Comparison of ENCODE assay signal across 19 cellular contexts in genomic region chr21:35911412-35912191, GRCh38.
DNase-seq lines count a peak whose midpoint lies in the region; ATAC-seq and TF ChIP-seq lines count a peak whose summit lies in the region.
"Had no signal": no experiment of that assay in that cellular context is flagged by ENCODE, and none has a peak within 500 bp of the region (broad histone marks: within the 10 kb centered on the region; RNA-seq: fewer than 3 reads in every experiment).

No MANE protein-coding gene starts in this region.

- no peaks in the 10 kb centered on the region for H3K9me2 ChIP-seq in PC-3 (replicated peaks; ENCODE audit: low read length)

- H3K4me3 ChIP-seq in PC-3 (ENCODE audit: low read length) (no peak overlapping the region), upper lobe of right lung (no peak overlapping the region)
- H3K4me3 ChIP-seq: BLaER1, SJSA1 had no signal

- H3K36me3 ChIP-seq in PC-3 (ENCODE audit: low read depth, low read length) (no peaks in the 10 kb centered on the region), upper lobe of right lung (no peaks in the 10 kb centered on the region)
- H3K36me3 ChIP-seq: BLaER1, SJSA1 had no signal

- no peak overlapping the region for H3K4me2 ChIP-seq in PC-3 (ENCODE audit: low read length)
- H3K4me2 ChIP-seq: BLaER1 had no signal

- CTCF ChIA-PET in PC-3 (lab: Charles Lee) = no interaction called here

- no peaks in the 10 kb centered on the region for H3K9me3 ChIP-seq in PC-3 (ENCODE audit: low read length)
- no peaks in the 10 kb centered on the region for H3K9me3 ChIP-seq in upper lobe of right lung

- H3K27ac ChIP-seq in PC-3 (ENCODE audit: low read length) (no peak overlapping the region), upper lobe of right lung (no peak overlapping the region)
- H3K27ac ChIP-seq: BLaER1, RWPE1, SJSA1 had no signal

- intact Hi-C loops in PC-3 (cut with micrococcal nuclease) (no loop called here), upper lobe of right lung (cut with DNase I) (no loop called here)

- no TSS peak for BruUV-seq in PC-3 (replicated peaks; lab: Mats Ljungman, UMichigan)

- H2AFZ ChIP-seq in PC-3 (ENCODE audit: low read length) = peak overlapping the region; percentile 42; the same call in 1 of the 2 replicates

- H3K27me3 ChIP-seq in PC-3 (ENCODE audit: low read length) (no peaks in the 10 kb centered on the region), upper lobe of right lung (no peaks in the 10 kb centered on the region)
- H3K27me3 ChIP-seq: BLaER1, SJSA1 had no signal

- no peaks in the 10 kb centered on the region for H4K20me1 ChIP-seq in PC-3 (ENCODE audit: low read length)
- H4K20me1 ChIP-seq: BLaER1 had no signal

- peak; percentile 33; the same call in 1 of the 2 replicates for ATAC-seq in PC-3
- peak; percentile 65 for ATAC-seq in upper lobe of right lung
- ATAC-seq: HepG2 had no signal

- H3K4me1 ChIP-seq in PC-3 (ENCODE audit: insufficient read depth, low read length) = peaks cover 14% of the 10 kb centered on the region; the same call in 1 of the 2 replicates
- H3K4me1 ChIP-seq in upper lobe of right lung = no peaks in the 10 kb centered on the region
- H3K4me1 ChIP-seq: BLaER1, SJSA1 had no signal

- no peaks in the 10 kb centered on the region for H3F3A ChIP-seq in PC-3 (ENCODE audit: low read length, unreplicated experiment)

- TF ChIP-seq CTCF in PC-3 (conservative IDR thresholded peaks at IDR 0.05; ENCODE audit: low read depth, low read length) (no peak), upper lobe of right lung (IDR thresholded peaks at IDR 0.05) (no peak)

- no peaks in the 10 kb centered on the region for H3K79me2 ChIP-seq in PC-3 (ENCODE audit: low read length)

- H3K9ac ChIP-seq in PC-3 (ENCODE audit: low read length) = no peak overlapping the region
- H3K9ac ChIP-seq: BLaER1 had no signal

- DNase-seq in SIG-M5 treated with dmso at 0.1 percent for 504 hours (lab: John Stamatoyannopoulos, UW; ENCODE audit: unreplicated experiment) = peak; percentile 18
- DNase-seq in SIG-M5 (lab: John Stamatoyannopoulos, UW) = no peak
- DNase-seq in PC-3 = peak; percentile 44
- DNase-seq in kidney tubule cell (ENCODE audit: low spot score) = peak; percentile 5
- no peak for DNase-seq in upper lobe of right lung
- no peak for DNase-seq in NCI-H748 (lab: John Stamatoyannopoulos, UW; ENCODE audit: unreplicated experiment)
- DNase-seq in nucleus accumbens (lab: John Stamatoyannopoulos, UW) = no peak
- no peak for DNase-seq in stimulated activated CD4-positive, alpha-beta T cell treated with anti-CD3 and anti-CD28 coated beads, Interleukin-15, amount 100 ng/mL, for 24 hours
- DNase-seq: CD8-positive, alpha-beta memory T cell; EL; H7; KG1; NCI-H1436; NCI-H2081; NCI-H526 treated with DMSO at 0.1 percent for 48 hours had no signal

- POLR2A ChIA-PET in PC-3 (lab: Charles Lee; ENCODE audit: unreplicated experiment) = no interaction called here

Comparison
In these comparisons a context has a peak if more than half of its experiments do, and no peak if none do; other contexts are left out.
1. DNase-seq: peak in SIG-M5 treated with dmso at 0.1 percent for 504 hours (single experiment), PC-3 (single experiment) and kidney tubule cell (single experiment); none in SIG-M5 (single experiment), upper lobe of right lung (single experiment), NCI-H748 (single experiment), nucleus accumbens (0 of 56) and stimulated activated CD4-positive, alpha-beta T cell treated with anti-CD3 and anti-CD28 coated beads, Interleukin-15, amount 100 ng/mL, for 24 hours (single experiment).